Comparison of ENCODE assay signal across 18 cellular contexts in genomic region chr10:91032614-91033248, GRCh38.
A peak's percentile ranks its signal among the peaks of the same experiment; 100 is the strongest.
DNase-seq lines count a peak whose midpoint lies in the region; TF ChIP-seq lines count a peak whose summit lies in the region.
"Had no signal": no experiment of that assay in that cellular context is flagged by ENCODE, and none has a peak within 500 bp of the region (broad histone marks: within the 10 kb centered on the region; RNA-seq: fewer than 3 reads in every experiment).

No MANE protein-coding gene starts in this region.

- H3K27ac Mint-ChIP-seq in neural crest cell (ENCODE audit: unreplicated experiment), result peak overlapping the region; percentile 28
- H3K27ac Mint-ChIP-seq: HFFc6; stimulated activated naive CD8-positive, alpha-beta T cell treated with anti-CD3 and anti-CD28 coated beads, Interleukin-15, Interleukin-2, amounts not matched to agents 100 ng/mL and 50 ng/mL, for 24 hours; T-helper 1 cell treated with Interleukin-12 subunit alpha and Interleukin-12 subunit beta and Interleukin-4 antibody, amounts not matched to agents 30 μg/mL and 1 μg/mL, for 36 hours had no signal

- H3K36me3 ChIP-seq in BE2C, result no peaks in the 10 kb centered on the region
- H3K36me3 ChIP-seq: BLaER1 had no signal

- H3K9me3 Mint-ChIP-seq in neural crest cell, result no peaks in the 10 kb centered on the region

- DNase-seq in BE2C (peak; percentile 43), MV-4-11 (lab: John Stamatoyannopoulos, UW) (peak; percentile 86), fibroblast of villous mesenchyme (ENCODE audit: low read depth) (peak; percentile 62), neural crest cell (ENCODE audit: low read depth, low spot score) (no peak), amygdala (lab: John Stamatoyannopoulos, UW) (no peak), DMS53 (lab: John Stamatoyannopoulos, UW) (no peak)
- no peak for DNase-seq in activated effector memory CD4-positive, alpha-beta T cell treated with Interleukin-2 at 50 U/mL for 16 hours
- DNase-seq in effector CD4-positive, alpha-beta T cell, result no peak
- DNase-seq: activated CD4-positive, alpha-beta T cell treated with anti-CD3 and anti-CD28 coated beads, Interleukin-2, amount 50 U/mL, for 48 hours; activated gamma-delta T cell treated with Interleukin-2 at 50 U/mL for 16 hours; foreskin keratinocyte; HFFc6; NCI-H2029; occipital lobe; stimulated activated CD4-positive, alpha-beta T cell treated with anti-CD3 and anti-CD28 coated beads, Interleukin-2, amount 100 ng/mL, for 24 hours had no signal

- no peaks in the 10 kb centered on the region for H3K9me3 ChIP-seq in BE2C
- H3K9me3 ChIP-seq: BLaER1 had no signal

- H3K36me3 Mint-ChIP-seq in neural crest cell (ENCODE audit: low read depth), result no peaks in the 10 kb centered on the region

- no peak for TF ChIP-seq CTCF in BE2C (IDR thresholded peaks at IDR 0.05; ENCODE audit: low read depth, low read length)
- TF ChIP-seq CTCF in fibroblast of villous mesenchyme (IDR thresholded peaks at IDR 0.05; ENCODE audit: insufficient read depth, low read depth, low read length), result no peak
- TF ChIP-seq CTCF in neural crest cell (conservative IDR thresholded peaks at IDR 0.05), result no peak

- no peaks in the 10 kb centered on the region for H3K27me3 Mint-ChIP-seq in neural crest cell (ENCODE audit: low read depth)
- H3K27me3 Mint-ChIP-seq: stimulated activated naive CD8-positive, alpha-beta T cell treated with anti-CD3 and anti-CD28 coated beads, Interleukin-15, Interleukin-2, amounts not matched to agents 100 ng/mL and 50 ng/mL, for 24 hours had no signal

- no peak overlapping the region for H3K4me3 Mint-ChIP-seq in neural crest cell
- H3K4me3 Mint-ChIP-seq: HFFc6; stimulated activated naive CD8-positive, alpha-beta T cell treated with anti-CD3 and anti-CD28 coated beads, Interleukin-15, Interleukin-2, amounts not matched to agents 100 ng/mL and 50 ng/mL, for 24 hours; T-helper 1 cell treated with Interleukin-12 subunit alpha and Interleukin-12 subunit beta and Interleukin-4 antibody, amounts not matched to agents 30 μg/mL and 1 μg/mL, for 36 hours had no signal

- H3K27me3 ChIP-seq in BE2C, result no peaks in the 10 kb centered on the region
- H3K27me3 ChIP-seq: BLaER1 had no signal

- H3K4me3 ChIP-seq in BE2C (ENCODE audit: low read depth, low read length) (peak overlapping the region; percentile 1), fibroblast of villous mesenchyme (ENCODE audit: low read depth, low read length) (no peak overlapping the region)
- H3K4me3 ChIP-seq: BLaER1 had no signal

- H3K4me1 Mint-ChIP-seq in neural crest cell, result peaks cover 30% of the 10 kb centered on the region

- peaks cover 18% of the 10 kb centered on the region for H3K4me1 ChIP-seq in BE2C
- H3K4me1 ChIP-seq: foreskin keratinocyte had no signal

Comparison
In these comparisons a context has a peak if more than half of its experiments do, and no peak if none do; other contexts are left out.
1. DNase-seq: peak in BE2C (single experiment), MV-4-11 (single experiment) and fibroblast of villous mesenchyme (single experiment); none in neural crest cell (single experiment), activated effector memory CD4-positive, alpha-beta T cell treated with Interleukin-2 at 50 U/mL for 16 hours (single experiment), amygdala (0 of 56), DMS53 (single experiment) and effector CD4-positive, alpha-beta T cell (single experiment).